ENCODE assay signal across 21 cellular contexts in the genomic region with DNA sequence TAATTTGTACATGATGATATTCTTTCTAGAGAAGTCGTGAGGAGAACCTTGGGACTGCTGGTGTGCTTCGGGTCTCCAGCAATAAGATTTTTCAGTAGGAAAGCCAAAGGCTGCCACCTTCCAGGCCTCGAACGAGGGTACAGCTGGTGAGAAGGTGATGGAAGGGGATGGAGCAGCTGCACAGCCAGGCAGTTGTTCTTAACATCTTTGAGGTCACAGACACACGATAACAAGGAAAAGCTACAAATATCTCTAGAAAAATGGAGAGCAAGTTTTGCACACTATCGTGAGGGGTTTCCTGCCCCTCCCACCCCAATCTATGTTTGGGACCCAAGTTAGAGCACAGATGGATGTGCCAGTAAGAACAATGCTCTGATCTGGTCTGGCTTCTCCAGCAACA. TPM values are rescaled to one million over a fixed set of nuclear protein-coding genes. Genes with fewer than 3 reads are reported as not detected.
A peak's percentile ranks its signal among the peaks of the same experiment; 100 is the strongest.
DNase-seq lines count a peak whose midpoint lies in the region; ATAC-seq and TF ChIP-seq lines count a peak whose summit lies in the region.
"Had no signal": no experiment of that assay in that cellular context is flagged by ENCODE, and none has a peak within 500 bp of the region (broad histone marks: within the 10 kb centered on the region; RNA-seq: fewer than 3 reads in every experiment).

No MANE protein-coding gene starts in this region.

- H4K20me1 ChIP-seq in OCI-LY7 (ENCODE audit: insufficient read depth, low read length) (no peaks in the 10 kb centered on the region), fibroblast of lung (ENCODE audit: control insufficient read depth, extremely low read depth, insufficient read depth, low read length) (no peaks in the 10 kb centered on the region)
- H4K20me1 ChIP-seq: BLaER1 treated with 17β-estradiol and CSF1 and Interleukin-3, amounts not matched to agents 10 nM and 100 nM had no signal

- intact Hi-C loops in CD8-positive, alpha-beta T cell (cut with DNase I, micrococcal nuclease) = loop anchor here in 1 of 2 experiments (2.0 kb wide), 1 partner anchor 13 kb away; no protein-coding TSS in a partner anchor
- intact Hi-C loops in OCI-LY7 (cut with micrococcal nuclease; ENCODE audit: unreplicated experiment) = no loop called here

- peaks cover 21% of the 10 kb centered on the region for H3K9me3 ChIP-seq in CD8-positive, alpha-beta T cell (ENCODE audit: low read length)
- H3K9me3 ChIP-seq in OCI-LY7 (ENCODE audit: low read length) = peaks cover 39% of the 10 kb centered on the region
- H3K9me3 ChIP-seq in fibroblast of lung (ENCODE audit: control insufficient read depth, insufficient read depth, low read depth, low read length) = no peaks in the 10 kb centered on the region
- H3K9me3 ChIP-seq: SJCRH30 had no signal

- H2AFZ ChIP-seq in OCI-LY7 (ENCODE audit: low read length) = 0 out of 2 replicates have a peak overlapping the region, but pooled peaks have one; percentile 13
- H2AFZ ChIP-seq in fibroblast of lung (ENCODE audit: low read length) = peak overlapping the region; percentile 31
- H2AFZ ChIP-seq: PC-9 had no signal

- H3K4me3 ChIP-seq in CD8-positive, alpha-beta T cell (ENCODE audit: low read depth, low read length) = no peak overlapping the region
- no peak overlapping the region for H3K4me3 ChIP-seq in OCI-LY7 (ENCODE audit: low read depth, low read length, poor library complexity, severe bottlenecking)
- H3K4me3 ChIP-seq in fibroblast of lung (replicated peaks in 1 of 4; ENCODE audit: control extremely low read depth in 1 of 4, insufficient read depth in 1 of 4, low read depth in 3 of 4, low read length in 4 of 4) = no peak overlapping the region
- H3K4me3 ChIP-seq: BLaER1 treated with 17β-estradiol and CSF1 and Interleukin-3, amounts not matched to agents 10 nM and 100 nM; MG63; PC-9; SJCRH30 had no signal

- no TSS peak for BruUV-seq in OCI-LY7 (replicated peaks; lab: Mats Ljungman, UMichigan)

- no peaks in the 10 kb centered on the region for H3K36me3 ChIP-seq in CD8-positive, alpha-beta T cell (ENCODE audit: insufficient read depth, low read length)
- H3K36me3 ChIP-seq in OCI-LY7 (ENCODE audit: insufficient read depth, low read length) = no peaks in the 10 kb centered on the region; the same call in 1 of the 2 replicates
- no peaks in the 10 kb centered on the region for H3K36me3 ChIP-seq in fibroblast of lung (ENCODE audit: control insufficient read depth, insufficient read depth, low read length)
- H3K36me3 ChIP-seq: MG63, SJCRH30 had no signal

- H3K4me3 Mint-ChIP-seq in activated T-cell treated with anti-CD3 and anti-CD28 coated beads, Interleukin-2, amount 50 U/mL, for 24 hours = no peak overlapping the region
- no peak overlapping the region for H3K4me3 Mint-ChIP-seq in CD8-positive, alpha-beta T cell

- POLR2A ChIA-PET in CD8-positive, alpha-beta T cell (lab: Charles Lee) = interaction anchor here (0.8 to 18.5 kb wide), 5 partner anchors 10 to 75 kb away, joined by 3 to 700 read pairs (median 4); no protein-coding TSS in a partner anchor
- POLR2A ChIA-PET in OCI-LY7 (lab: Charles Lee) = interaction anchor here (0.7 kb wide), 1 partner anchor 54 kb away, joined by 4 read pairs; no protein-coding TSS in a partner anchor

- TF ChIP-seq CTCF in CD8-positive, alpha-beta T cell (IDR thresholded peaks at IDR 0.05) = no peak
- TF ChIP-seq CTCF in OCI-LY7 (conservative IDR thresholded peaks at IDR 0.05; ENCODE audit: low read length) (no peak), fibroblast of lung (conservative IDR thresholded peaks at IDR 0.05 in 1 of 2, IDR thresholded peaks at IDR 0.05 in 1 of 2; ENCODE audit: low read depth in 1 of 2, low read length in 2 of 2) (no peak)

- no peak overlapping the region for H3K4me2 ChIP-seq in OCI-LY7 (ENCODE audit: low read length)
- H3K4me2 ChIP-seq in fibroblast of lung (ENCODE audit: extremely low read depth, insufficient read depth, low read length) = no peak overlapping the region
- H3K4me2 ChIP-seq: PC-9 had no signal

- H3K79me2 ChIP-seq in OCI-LY7 (ENCODE audit: insufficient read depth, low read depth, low read length) = no peaks in the 10 kb centered on the region
- H3K79me2 ChIP-seq in fibroblast of lung (ENCODE audit: control insufficient read depth, insufficient read depth, low read length) = no peaks in the 10 kb centered on the region

- H3K36me3 Mint-ChIP-seq in activated T-cell treated with anti-CD3 and anti-CD28 coated beads, Interleukin-2, amount 50 U/mL, for 24 hours (ENCODE audit: low read depth) = peaks cover 90% of the 10 kb centered on the region
- H3K36me3 Mint-ChIP-seq in CD8-positive, alpha-beta T cell = peaks cover 22% of the 10 kb centered on the region

- no peaks in the 10 kb centered on the region for H3K27me3 Mint-ChIP-seq in activated T-cell treated with anti-CD3 and anti-CD28 coated beads, Interleukin-2, amount 50 U/mL, for 24 hours
- no peaks in the 10 kb centered on the region for H3K27me3 Mint-ChIP-seq in CD8-positive, alpha-beta T cell (ENCODE audit: low read depth)

- H3K27ac Mint-ChIP-seq in activated T-cell treated with anti-CD3 and anti-CD28 coated beads, Interleukin-2, amount 50 U/mL, for 24 hours = peak overlapping the region; percentile 63
- peak overlapping the region; percentile 100 for H3K27ac Mint-ChIP-seq in CD8-positive, alpha-beta T cell

- no peaks in the 10 kb centered on the region for H3K27me3 ChIP-seq in CD8-positive, alpha-beta T cell (ENCODE audit: insufficient read depth, low read length)
- no peaks in the 10 kb centered on the region for H3K27me3 ChIP-seq in fibroblast of lung (ENCODE audit: control insufficient read depth, insufficient read depth, low read length)
- H3K27me3 ChIP-seq: BLaER1 treated with 17β-estradiol and CSF1 and Interleukin-3, amounts not matched to agents 10 nM and 100 nM; MG63 had no signal

- H3K4me1 ChIP-seq in CD8-positive, alpha-beta T cell (ENCODE audit: insufficient read depth, low read length) = peaks cover 50% of the 10 kb centered on the region
- H3K4me1 ChIP-seq in OCI-LY7 (ENCODE audit: insufficient read depth, low read length, poor library complexity, severe bottlenecking) = peaks cover 37% of the 10 kb centered on the region
- peaks cover 7% of the 10 kb centered on the region for H3K4me1 ChIP-seq in fibroblast of lung (ENCODE audit: control insufficient read depth, extremely low read depth, insufficient read depth, low read length)
- H3K4me1 ChIP-seq: SJCRH30 had no signal

- CTCF ChIA-PET in CD8-positive, alpha-beta T cell (lab: Charles Lee) = interaction anchor here (1.0 to 10.5 kb wide), 9 partner anchors 8 to 198 kb away, joined by 3 to 94 read pairs (median 5); no protein-coding TSS in a partner anchor
- CTCF ChIA-PET in OCI-LY7 (lab: Charles Lee; ENCODE audit: unreplicated experiment) = no interaction called here

- DNase-seq in activated T-cell treated with anti-CD3 and anti-CD28 coated beads, Interleukin-2, amount 50 U/mL, for 24 hours = no peak
- DNase-seq in activated T-cell treated with anti-CD3 and anti-CD28 coated beads, Interleukin-2, amount 50 U/mL, for 1 hour = no peak
- DNase-seq in CD8-positive, alpha-beta T cell = no peak
- no peak for DNase-seq in OCI-LY7 (ENCODE audit: low spot score)
- no peak for DNase-seq in fibroblast of lung (ENCODE audit: low read depth in 2 of 2)
- DNase-seq in activated effector memory CD4-positive, alpha-beta T cell treated with Interleukin-2 at 50 U/mL for 16 hours = no peak
- DNase-seq in stimulated activated CD4-positive, alpha-beta T cell treated with anti-CD3 and anti-CD28 coated beads, Interleukin-2, amount 100 ng/mL, for 48 hours = no peak
- DNase-seq: COR-L47, GDM1, Kasumi-1, MG63, NCI-H1048, NCI-H1436, NCI-H1930, NCI-H345, NCI-H524 treated with DMSO at 0.1 percent for 48 hours, PC-9, SJCRH30 had no signal

- no peak overlapping the region for H3K27ac ChIP-seq in CD8-positive, alpha-beta T cell (ENCODE audit: low read depth, low read length)
- H3K27ac ChIP-seq in OCI-LY7 (ENCODE audit: low read depth, low read length, poor library complexity, severe bottlenecking) = no peak overlapping the region
- no peak overlapping the region for H3K27ac ChIP-seq in fibroblast of lung (ENCODE audit: insufficient read depth, low read length)
- H3K27ac ChIP-seq: BLaER1 treated with 17β-estradiol and CSF1 and Interleukin-3, amounts not matched to agents 10 nM and 100 nM; PC-9; SJCRH30 had no signal

- H3K9me3 Mint-ChIP-seq in activated T-cell treated with anti-CD3 and anti-CD28 coated beads, Interleukin-2, amount 50 U/mL, for 24 hours = peaks cover 37% of the 10 kb centered on the region
- H3K9me3 Mint-ChIP-seq in CD8-positive, alpha-beta T cell = peaks cover 14% of the 10 kb centered on the region

- H3K9me2 ChIP-seq in OCI-LY7 (ENCODE audit: insufficient read depth, low read length) = no peaks in the 10 kb centered on the region

- peaks cover 67% of the 10 kb centered on the region for H3K4me1 Mint-ChIP-seq in activated T-cell treated with anti-CD3 and anti-CD28 coated beads, Interleukin-2, amount 50 U/mL, for 24 hours (ENCODE audit: low read depth)
- H3K4me1 Mint-ChIP-seq in CD8-positive, alpha-beta T cell (ENCODE audit: low read depth) = peaks cover 61% of the 10 kb centered on the region

- no peak overlapping the region for H3K9ac ChIP-seq in fibroblast of lung (ENCODE audit: insufficient read depth, low read length)
- H3K9ac ChIP-seq: BLaER1 treated with 17β-estradiol and CSF1 and Interleukin-3, amounts not matched to agents 10 nM and 100 nM had no signal

- no peak for ATAC-seq in CD8-positive, alpha-beta T cell
- no peak for ATAC-seq in GM18502 (IDR thresholded peaks at IDR 0.05; ENCODE audit: poor library complexity, unreplicated experiment)

RNA-seq across cellular contexts. Expression of a gene that starts 6.8 kb away (rescaled TPM):
- total RNA-seq in CD8-positive, alpha-beta T cell = 100 to 1,000 TPM; 287 to 310 TPM
- total RNA-seq in OCI-LY7 (2014; rRNA removed; shearing (Covaris generic)) = 59.9 and 62.2 TPM in 2 replicates
- total RNA-seq in OCI-LY7 (2022) (4.6 and 4.7 TPM in 2 replicates), fibroblast of lung (10.3 and 67.9 TPM in 2 replicates)
- 195 and 266 TPM in 2 replicates for polyA plus RNA-seq in fibroblast of lung
- polyA plus RNA-seq in fibroblast of lung (2012) = 73.9 and 121 TPM in 2 replicates
- 139 and 186 TPM in 2 replicates for polyA minus RNA-seq in fibroblast of lung (ENCODE audit: low replicate concordance)
- total RNA-seq: H1 had no signal
- polyA plus RNA-seq: H1 had no signal
